Comparison of ENCODE assay signal across 11 cellular contexts in the genomic region with DNA sequence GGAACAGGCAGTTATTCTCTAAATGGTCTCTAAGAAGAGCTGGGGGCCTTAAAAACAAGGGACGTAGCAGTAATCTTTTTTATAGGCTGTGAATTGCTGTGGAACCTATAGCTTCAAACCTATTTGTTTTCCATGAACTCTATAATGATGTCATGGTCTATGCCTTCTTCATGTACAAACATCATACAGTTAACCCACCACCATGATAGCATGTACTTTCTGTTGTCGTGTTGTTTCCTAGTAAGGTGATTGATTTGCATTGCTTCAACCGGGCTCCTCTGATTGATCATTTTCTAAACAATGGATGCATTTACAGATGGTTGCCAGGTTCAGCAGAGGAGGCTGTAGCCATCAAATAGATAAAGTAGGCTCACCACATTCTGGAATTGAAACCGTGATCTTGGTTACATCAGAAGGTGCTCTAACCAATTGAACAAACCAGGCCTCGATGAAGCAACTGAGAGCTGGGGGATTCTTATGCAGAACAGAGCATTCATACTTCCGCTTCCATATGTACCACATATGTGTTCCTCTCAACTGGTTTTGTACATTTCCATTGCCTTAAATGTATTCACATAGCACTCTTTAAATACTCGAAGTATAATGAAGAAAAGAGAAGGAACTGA. TPM values are rescaled to one million over a fixed set of nuclear protein-coding genes. Genes with fewer than 3 reads are reported as not detected.
DNase-seq lines count a peak whose midpoint lies in the region; ATAC-seq and TF ChIP-seq lines count a peak whose summit lies in the region.
"Had no signal": no experiment of that assay in that cellular context is flagged by ENCODE, and none has a peak within 500 bp of the region (broad histone marks: within the 10 kb centered on the region; RNA-seq: fewer than 3 reads in every experiment).

No MANE protein-coding gene starts in this region.

- no peak overlapping the region for H3K27ac Mint-ChIP-seq in naive thymus-derived CD4-positive, alpha-beta T cell

- H3K36me3 Mint-ChIP-seq in naive thymus-derived CD4-positive, alpha-beta T cell, result peaks cover 0 to 5% (median 0%) of the 10 kb centered on the region in 5 donors

- POLR2A ChIA-PET in naive thymus-derived CD4-positive, alpha-beta T cell (lab: Charles Lee), result interaction anchor here (1.0 to 2.1 kb wide), 2 partner anchors 12 to 22 kb away, joined by 3 to 7 read pairs; no protein-coding TSS in a partner anchor
- POLR2A ChIA-PET in HEK293T (lab: Yijun Ruan, JAX), result no interaction called here

- H3K27ac ChIP-seq in HL-60 (replicated peaks), result peak overlapping the region; percentile 97
- H3K27ac ChIP-seq in naive thymus-derived CD4-positive, alpha-beta T cell (ENCODE audit: low read depth, low read length), result no peak overlapping the region
- no peak overlapping the region for H3K27ac ChIP-seq in ascending aorta

- ATAC-seq in GM18873 (IDR thresholded peaks at IDR 0.05; ENCODE audit: low FRiP score, unreplicated experiment) (peak; percentile 46), HG02610 (IDR thresholded peaks at IDR 0.05; ENCODE audit: unreplicated experiment) (peak; percentile 65)
- peak; percentile 24 for ATAC-seq in naive thymus-derived CD4-positive, alpha-beta T cell
- no peak for ATAC-seq in activated CD4-positive, CD25-positive, alpha-beta regulatory T cell treated with anti-CD3 and anti-CD28 coated beads, Interleukin-2, amount 50 U/mL, for 24 hours
- ATAC-seq: HCT116 had no signal

- no peaks in the 10 kb centered on the region for H3K27me3 Mint-ChIP-seq in naive thymus-derived CD4-positive, alpha-beta T cell
- H3K27me3 Mint-ChIP-seq: central memory CD8-positive, alpha-beta T cell had no signal

- H3K4me3 Mint-ChIP-seq in naive thymus-derived CD4-positive, alpha-beta T cell, result no peak overlapping the region
- H3K4me3 Mint-ChIP-seq: central memory CD8-positive, alpha-beta T cell had no signal

- no peak overlapping the region for H3K4me3 ChIP-seq in HL-60 (replicated peaks; ENCODE audit: insufficient read depth, low read length)
- H3K4me3 ChIP-seq in naive thymus-derived CD4-positive, alpha-beta T cell (ENCODE audit: low read length), result no peak overlapping the region
- no peak overlapping the region for H3K4me3 ChIP-seq in ascending aorta

- no peaks in the 10 kb centered on the region for H3K9me3 ChIP-seq in naive thymus-derived CD4-positive, alpha-beta T cell (ENCODE audit: control insufficient read depth in 2 of 3, low read length in 3 of 3)
- no peaks in the 10 kb centered on the region for H3K9me3 ChIP-seq in ascending aorta

- CTCF ChIA-PET in naive thymus-derived CD4-positive, alpha-beta T cell (lab: Charles Lee), result interaction anchor here (1.0 kb wide), 1 partner anchor 74 kb away, joined by 3 read pairs; no protein-coding TSS in a partner anchor
- CTCF ChIA-PET in HEK293T (lab: Yijun Ruan, JAX), result no interaction called here

- intact Hi-C loops in naive thymus-derived CD4-positive, alpha-beta T cell (cut with micrococcal nuclease), result no loop called here
- intact Hi-C loops in ascending aorta (cut with DNase I), result no loop called here

- peaks cover 37 to 39% of the 10 kb centered on the region in 2 donors for H3K4me1 ChIP-seq in naive thymus-derived CD4-positive, alpha-beta T cell (ENCODE audit: control insufficient read depth in 2 of 2, insufficient read depth in 2 of 2, low read length in 2 of 2)
- H3K4me1 ChIP-seq in ascending aorta, result no peaks in the 10 kb centered on the region

- peaks cover 35 to 58% (median 48%) of the 10 kb centered on the region in 7 donors for H3K4me1 Mint-ChIP-seq in naive thymus-derived CD4-positive, alpha-beta T cell

- H3K27me3 ChIP-seq in HL-60 (ENCODE audit: insufficient read depth, poor library complexity, severe bottlenecking) (no peaks in the 10 kb centered on the region), ascending aorta (no peaks in the 10 kb centered on the region)
- H3K27me3 ChIP-seq in naive thymus-derived CD4-positive, alpha-beta T cell (ENCODE audit: control insufficient read depth in 2 of 2, insufficient read depth in 2 of 2, low read length in 2 of 2), result no peaks in the 10 kb centered on the region

- DNase-seq in HL-60 (ENCODE audit: low read depth in 1 of 2, low spot score in 1 of 2) (peak; percentile 87 to 89), HEK293T (ENCODE audit: extremely low spot score) (no peak), ascending aorta (ENCODE audit: low spot score in 2 of 2) (no peak)
- DNase-seq in naive thymus-derived CD4-positive, alpha-beta T cell, result no peak
- no peak for DNase-seq in stimulated activated CD4-positive, alpha-beta T cell treated with anti-CD3 and anti-CD28 coated beads, Interleukin-4, amount 100 ng/mL, for 1 hour
- DNase-seq: NCI-H1417 treated with DMSO at 0.1 percent for 48 hours had no signal

- no peak for TF ChIP-seq CTCF in HL-60 (IDR thresholded peaks at IDR 0.05; ENCODE audit: insufficient read depth, low read length)
- no peak for TF ChIP-seq CTCF in ascending aorta (IDR thresholded peaks at IDR 0.05)

- no peaks in the 10 kb centered on the region for H3K36me3 ChIP-seq in naive thymus-derived CD4-positive, alpha-beta T cell (ENCODE audit: control insufficient read depth in 2 of 3, insufficient read depth in 3 of 3, low read length in 3 of 3)
- no peaks in the 10 kb centered on the region for H3K36me3 ChIP-seq in ascending aorta

- peaks cover 0 to 1% (median 0%) of the 10 kb centered on the region in 11 donors for H3K9me3 Mint-ChIP-seq in naive thymus-derived CD4-positive, alpha-beta T cell
- H3K9me3 Mint-ChIP-seq: central memory CD8-positive, alpha-beta T cell had no signal

TF ChIP-seq in HEK293T, 16 proteins besides CTCF, POLR2A, EP300 and RAD21:
- TF ChIP-seq L3MBTL2 (conservative IDR thresholded peaks at IDR 0.05) (no peak), FOXM1 (IDR thresholded peaks at IDR 0.05; ENCODE audit: borderline replicate concordance) (no peak), TARDBP (IDR thresholded peaks at IDR 0.05) (no peak), LEF1 (IDR thresholded peaks at IDR 0.05; ENCODE audit: borderline replicate concordance) (no peak), FOXA1 (IDR thresholded peaks at IDR 0.05) (no peak), SUZ12 (IDR thresholded peaks at IDR 0.05) (no peak), ARNT (IDR thresholded peaks at IDR 0.05) (no peak), SP1 (IDR thresholded peaks at IDR 0.05) (no peak), ZNF384 (IDR thresholded peaks at IDR 0.05) (no peak), ELF4 (IDR thresholded peaks at IDR 0.05) (no peak), BHLHE40 (IDR thresholded peaks at IDR 0.05; ENCODE audit: borderline replicate concordance) (no peak), CTBP1 (IDR thresholded peaks at IDR 0.05; ENCODE audit: borderline replicate concordance) (no peak), HDGF (IDR thresholded peaks at IDR 0.05; ENCODE audit: borderline replicate concordance) (no peak), NFRKB (IDR thresholded peaks at IDR 0.05) (no peak), FOXK2 (IDR thresholded peaks at IDR 0.05) (no peak)
- TF ChIP-seq, protein P1, sequence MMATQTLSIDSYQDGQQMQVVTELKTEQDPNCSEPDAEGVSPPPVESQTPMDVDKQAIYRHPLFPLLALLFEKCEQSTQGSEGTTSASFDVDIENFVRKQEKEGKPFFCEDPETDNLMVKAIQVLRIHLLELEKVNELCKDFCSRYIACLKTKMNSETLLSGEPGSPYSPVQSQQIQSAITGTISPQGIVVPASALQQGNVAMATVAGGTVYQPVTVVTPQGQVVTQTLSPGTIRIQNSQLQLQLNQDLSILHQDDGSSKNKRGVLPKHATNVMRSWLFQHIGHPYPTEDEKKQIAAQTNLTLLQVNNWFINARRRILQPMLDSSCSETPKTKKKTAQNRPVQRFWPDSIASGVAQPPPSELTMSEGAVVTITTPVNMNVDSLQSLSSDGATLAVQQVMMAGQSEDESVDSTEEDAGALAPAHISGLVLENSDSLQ (IDR thresholded peaks at IDR 0.05), result no peak

RNA-seq across cellular contexts. Expression of a gene that starts 25.6 kb away (rescaled TPM):
- 100 to 1,000 TPM in 4 of 5 experiments, 10 to 100 TPM in 1; 80.8 to 114 (median 112) TPM for total RNA-seq in naive thymus-derived CD4-positive, alpha-beta T cell
- polyA plus RNA-seq in naive thymus-derived CD4-positive, alpha-beta T cell, result 10 to 100 TPM; 11.2 to 12.2 TPM
- total RNA-seq in ascending aorta, result 73.1 TPM

Comparison
In these comparisons a context has a peak if more than half of its experiments do, and no peak if none do; other contexts are left out.
1. ATAC-seq: peak in GM18873 (single experiment), HG02610 (single experiment) and naive thymus-derived CD4-positive, alpha-beta T cell (single experiment); none in activated CD4-positive, CD25-positive, alpha-beta regulatory T cell treated with anti-CD3 and anti-CD28 coated beads, Interleukin-2, amount 50 U/mL, for 24 hours (0 of 2).
2. DNase-seq: peak in HL-60 (2 of 2); none in naive thymus-derived CD4-positive, alpha-beta T cell (0 of 9), HEK293T (single experiment), stimulated activated CD4-positive, alpha-beta T cell treated with anti-CD3 and anti-CD28 coated beads, Interleukin-4, amount 100 ng/mL, for 1 hour (single experiment) and ascending aorta (0 of 2).